29 cellular contexts compared by ENCODE assay signal in the genomic region with DNA sequence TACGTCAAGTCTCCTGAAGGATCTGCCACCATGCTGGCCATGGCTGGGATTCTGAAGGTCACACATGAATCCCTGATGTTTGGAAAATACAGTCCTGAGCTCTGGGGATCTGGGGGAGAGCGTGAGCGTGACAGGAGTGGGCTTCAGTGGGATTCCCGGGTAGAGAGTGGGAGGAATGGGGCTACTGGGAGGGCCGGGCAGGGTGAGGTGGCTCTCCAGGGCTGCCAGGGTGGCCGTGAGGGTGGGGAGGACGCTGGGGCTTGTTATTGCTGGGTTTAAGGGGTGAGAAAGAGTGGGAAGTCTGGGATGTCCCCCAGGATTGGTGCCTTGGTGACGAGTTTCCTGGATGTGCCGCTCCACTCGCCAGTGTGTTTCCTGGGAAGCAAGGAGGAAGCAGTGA. TPM values are rescaled to one million over a fixed set of nuclear protein-coding genes. Genes with fewer than 3 reads are reported as not detected.
A peak's percentile ranks its signal among the peaks of the same experiment; 100 is the strongest.
DNase-seq lines count a peak whose midpoint lies in the region; ATAC-seq, FAIRE-seq and TF ChIP-seq lines count a peak whose summit lies in the region.
"Had no signal": no experiment of that assay in that cellular context is flagged by ENCODE, and none has a peak within 500 bp of the region (broad histone marks: within the 10 kb centered on the region; RNA-seq: fewer than 3 reads in every experiment).

No MANE protein-coding gene starts in this region.

- peak overlapping the region; percentile 62 to 90; a peak in 3 of 4 replicates for H3K27ac ChIP-seq in SK-N-SH (ENCODE audit: low read depth in 2 of 2, low read length in 1 of 2)
- no peak overlapping the region for H3K27ac ChIP-seq in H1 (ENCODE audit: low read depth, low read length)
- H3K27ac ChIP-seq in osteoblast (ENCODE audit: low read depth, low read length) = peak overlapping the region; percentile 91
- H3K27ac ChIP-seq: 22Rv1, neural progenitor cell had no signal

- no peak overlapping the region for H2AK5ac ChIP-seq in H1 (ENCODE audit: low read depth, low read length)

- no peaks in the 10 kb centered on the region for H3K9me3 Mint-ChIP-seq in activated CD8-positive, alpha-beta memory T cell treated with anti-CD3 and anti-CD28 coated beads, Interleukin-2, amount 10 ng/mL, durations not matched to agents 7 days and 5 days (ENCODE audit: low read depth)
- H3K9me3 Mint-ChIP-seq: activated B cell treated with CpG ODN at 0.5 μM for 24 hours; activated CD4-positive, alpha-beta T cell treated with anti-CD3 and anti-CD28 coated beads, Interleukin-2, amount 10 ng/mL, durations not matched to agents 7 days and 5 days; activated T-cell treated with anti-CD3 and anti-CD28 coated beads, Interleukin-2, amount 50 U/mL, for 24 hours; stimulated activated naive CD8-positive, alpha-beta T cell treated with anti-CD3 and anti-CD28 coated beads, Interleukin-15, amount 100 ng/mL, for 72 hours; T-cell had no signal

- H3K36me3 Mint-ChIP-seq in activated CD8-positive, alpha-beta memory T cell treated with anti-CD3 and anti-CD28 coated beads, Interleukin-2, amount 10 ng/mL, durations not matched to agents 7 days and 5 days = no peaks in the 10 kb centered on the region
- H3K36me3 Mint-ChIP-seq: neural progenitor cell, T-cell had no signal

- H2BK120ac ChIP-seq in H1 (replicated peaks; ENCODE audit: low read depth, low read length) = no peak overlapping the region

- H3K18ac ChIP-seq in H1 (ENCODE audit: extremely low read depth, low read length) = no peak overlapping the region

- no peak for TF ChIP-seq EP300 in SK-N-SH (IDR thresholded peaks at IDR 0.05; ENCODE audit: borderline replicate concordance in 1 of 2, low read depth in 1 of 2, low read length in 1 of 2)
- TF ChIP-seq EP300 in H1 (IDR thresholded peaks at IDR 0.05; ENCODE audit: borderline replicate concordance in 1 of 2, low read depth in 2 of 2, low read length in 2 of 2) = no peak

- H2BK12ac ChIP-seq in H1 (ENCODE audit: low read depth, low read length) = peak overlapping the region; percentile 50; the same call in 1 of the 2 replicates

- H4K91ac ChIP-seq in H1 (replicated peaks; ENCODE audit: insufficient read length, low read length) = no peak overlapping the region

- no peak for DNase-seq in SK-N-SH
- no peak for DNase-seq in H1 (ENCODE audit: low read depth in 1 of 2, low spot score in 2 of 2)
- DNase-seq in osteoblast (ENCODE audit: insufficient read length, low spot score, missing footprints) = no peak
- DNase-seq in activated CD8-positive, alpha-beta memory T cell treated with anti-CD3 and anti-CD28 coated beads, Interleukin-2, amount 10 ng/mL, durations not matched to agents 7 days and 5 days = no peak
- DNase-seq in ecto neural progenitor cell (ENCODE audit: low spot score) = no peak
- DNase-seq: activated B cell treated with CpG ODN at 0.5 μM for 24 hours; activated CD4-positive, alpha-beta T cell treated with anti-CD3 and anti-CD28 coated beads, Interleukin-2, amount 10 ng/mL, durations not matched to agents 7 days and 5 days; activated gamma-delta T cell; activated T-cell treated with anti-CD3 and anti-CD28 coated beads, Interleukin-2, amount 50 U/mL, for 24 hours; cerebellar nuclear complex; DND-41; hypothalamus; left colon; NCI-H1694; NCI-H446 treated with DMSO at 0.1 percent for 48 hours; NCI-H82; posterior cingulate gyrus; right cardiac atrium; stimulated activated CD4-positive, alpha-beta T cell treated with anti-CD3 and anti-CD28 coated beads, Interleukin-12 subunit alpha, Interleukin-12 subunit beta, amount 100 ng/mL, for 4 hours; stimulated activated CD4-positive, alpha-beta T cell treated with anti-CD3 and anti-CD28 coated beads, Interleukin-2, amount 100 ng/mL, for 48 hours; stimulated activated naive CD8-positive, alpha-beta T cell treated with anti-CD3 and anti-CD28 coated beads, Interleukin-15, amount 100 ng/mL, for 72 hours; T-cell had no signal

- H3K9ac ChIP-seq in SK-N-SH (peak overlapping the region; percentile 66), H1 (replicated peaks in 1 of 4; ENCODE audit: extremely low read depth in 1 of 4, low read depth in 3 of 4, low read length in 3 of 4) (no peak overlapping the region)
- H3K9ac ChIP-seq: neural progenitor cell had no signal

- H4K8ac ChIP-seq in H1 (ENCODE audit: extremely low read depth, insufficient read depth, low read length) = peak overlapping the region; percentile 59; the same call in 1 of the 2 replicates

- TF ChIP-seq CTCF in SK-N-SH (IDR thresholded peaks at IDR 0.05) (no peak), H1 (IDR thresholded peaks at IDR 0.05; ENCODE audit: control extremely low read depth in 1 of 3, insufficient read depth in 1 of 3, low read depth in 1 of 3, low read length in 3 of 3) (no peak), osteoblast (IDR thresholded peaks at IDR 0.05; ENCODE audit: extremely low read depth, low read depth, low read length) (no peak)

- TF ChIP-seq RAD21 in SK-N-SH (IDR thresholded peaks at IDR 0.05; ENCODE audit: low read length) = no peak
- TF ChIP-seq RAD21 in H1 (IDR thresholded peaks at IDR 0.05 in 1 of 2, conservative IDR thresholded peaks at IDR 0.05 in 1 of 2; ENCODE audit: low read depth in 2 of 2, low read length in 2 of 2) = no peak

- H3K56ac ChIP-seq in H1 (replicated peaks; ENCODE audit: insufficient read length, low read depth, low read length) = no peak overlapping the region

- H3K79me1 ChIP-seq in H1 (ENCODE audit: low read depth, low read length) = no peaks in the 10 kb centered on the region

- no peaks in the 10 kb centered on the region for H3K9me2 ChIP-seq in SK-N-SH

- no peak overlapping the region for H3K4me3 Mint-ChIP-seq in activated CD8-positive, alpha-beta memory T cell treated with anti-CD3 and anti-CD28 coated beads, Interleukin-2, amount 10 ng/mL, durations not matched to agents 7 days and 5 days
- H3K4me3 Mint-ChIP-seq: activated B cell treated with CpG ODN at 0.5 μM for 24 hours; activated CD4-positive, alpha-beta T cell treated with anti-CD3 and anti-CD28 coated beads, Interleukin-2, amount 10 ng/mL, durations not matched to agents 7 days and 5 days; activated T-cell treated with anti-CD3 and anti-CD28 coated beads, Interleukin-2, amount 50 U/mL, for 24 hours; IgD-negative memory B cell; neural progenitor cell; stimulated activated naive CD8-positive, alpha-beta T cell treated with anti-CD3 and anti-CD28 coated beads, Interleukin-15, amount 100 ng/mL, for 72 hours; T-cell had no signal

- H3K36me3 ChIP-seq in SK-N-SH (replicated peaks in 1 of 2; ENCODE audit: control insufficient read depth in 1 of 2, insufficient read depth in 2 of 2, low read length in 1 of 2) (no peaks in the 10 kb centered on the region), H1 (ENCODE audit: control insufficient read depth in 2 of 4, insufficient read depth in 4 of 4, low read length in 3 of 4) (no peaks in the 10 kb centered on the region), osteoblast (ENCODE audit: insufficient read depth, low read length) (no peaks in the 10 kb centered on the region)
- H3K36me3 ChIP-seq: neural progenitor cell had no signal

- no peak overlapping the region for H3K4ac ChIP-seq in H1 (replicated peaks; ENCODE audit: insufficient read length, low read depth, low read length)

- H3K4me1 Mint-ChIP-seq in activated CD8-positive, alpha-beta memory T cell treated with anti-CD3 and anti-CD28 coated beads, Interleukin-2, amount 10 ng/mL, durations not matched to agents 7 days and 5 days = peaks cover 5% of the 10 kb centered on the region

- ATAC-seq in SK-N-SH treated with all-trans-retinoic acid at 6 μM for 48 hours (no peak; the same call in 2 of the 3 replicates), HG02642 (IDR thresholded peaks at IDR 0.05; ENCODE audit: poor library complexity, unreplicated experiment) (no peak), GM21528 (IDR thresholded peaks at IDR 0.05; ENCODE audit: low FRiP score, unreplicated experiment) (no peak)
- no peak for ATAC-seq in activated CD8-positive, alpha-beta memory T cell treated with anti-CD3 and anti-CD28 coated beads, Interleukin-2, amount 10 ng/mL, durations not matched to agents 7 days and 5 days
- ATAC-seq: left colon; stimulated activated naive CD8-positive, alpha-beta T cell treated with anti-CD3 and anti-CD28 coated beads, Interleukin-15, amount 100 ng/mL, for 72 hours; T-cell had no signal

- peaks cover 0 to 30% of the 10 kb centered on the region in 2 experiments; a peak in 3 of 4 replicates for H3K4me1 ChIP-seq in SK-N-SH (ENCODE audit: control insufficient read depth in 1 of 2, insufficient read depth in 2 of 2, low read depth in 1 of 2, low read length in 1 of 2)
- peaks cover 0 to 1% (median 0%) of the 10 kb centered on the region in 4 experiments; a peak in 1 of 7 replicates for H3K4me1 ChIP-seq in H1 (replicated peaks in 1 of 4; ENCODE audit: control insufficient read depth in 3 of 4, insufficient read depth in 4 of 4, low read length in 3 of 4)
- peaks cover 43% of the 10 kb centered on the region for H3K4me1 ChIP-seq in osteoblast (ENCODE audit: insufficient read depth, low read length)
- H3K4me1 ChIP-seq: neural progenitor cell had no signal

- no peak overlapping the region for H3K27ac Mint-ChIP-seq in activated CD8-positive, alpha-beta memory T cell treated with anti-CD3 and anti-CD28 coated beads, Interleukin-2, amount 10 ng/mL, durations not matched to agents 7 days and 5 days
- H3K27ac Mint-ChIP-seq: activated B cell treated with CpG ODN at 0.5 μM for 24 hours; activated CD4-positive, alpha-beta T cell treated with anti-CD3 and anti-CD28 coated beads, Interleukin-2, amount 10 ng/mL, durations not matched to agents 7 days and 5 days; activated T-cell treated with anti-CD3 and anti-CD28 coated beads, Interleukin-2, amount 50 U/mL, for 24 hours; neural progenitor cell; stimulated activated naive CD8-positive, alpha-beta T cell treated with anti-CD3 and anti-CD28 coated beads, Interleukin-15, amount 100 ng/mL, for 72 hours; T-cell had no signal

- no peaks in the 10 kb centered on the region for H3K9me3 ChIP-seq in SK-N-SH
- H3K9me3 ChIP-seq in H1 (ENCODE audit: insufficient read depth in 2 of 2, low read depth in 1 of 2, low read length in 1 of 2) = no peaks in the 10 kb centered on the region
- no peaks in the 10 kb centered on the region for H3K9me3 ChIP-seq in osteoblast (ENCODE audit: low read depth, low read length)

- H3K4me3 ChIP-seq in SK-N-SH (ENCODE audit: low read depth in 2 of 2, low read length in 1 of 2) (peak overlapping the region in 1 of 2 experiments; percentile 9; a peak in 2 of 4 replicates), H1 (ENCODE audit: extremely low read depth in 1 of 4, insufficient read depth in 2 of 4, low read depth in 3 of 4, low read length in 4 of 4) (no peak overlapping the region), osteoblast (ENCODE audit: insufficient read depth, low read length) (peak overlapping the region; percentile 3)
- H3K4me3 ChIP-seq: neural progenitor cell had no signal

- peaks cover 25% of the 10 kb centered on the region for H3F3A ChIP-seq in SK-N-SH (replicated peaks; ENCODE audit: insufficient read depth)

- H3K27me3 Mint-ChIP-seq in activated CD8-positive, alpha-beta memory T cell treated with anti-CD3 and anti-CD28 coated beads, Interleukin-2, amount 10 ng/mL, durations not matched to agents 7 days and 5 days = no peaks in the 10 kb centered on the region

- H3K27me3 ChIP-seq in SK-N-SH (ENCODE audit: insufficient read depth) = no peaks in the 10 kb centered on the region
- no peaks in the 10 kb centered on the region for H3K27me3 ChIP-seq in H1 (replicated peaks in 1 of 4; ENCODE audit: control insufficient read depth in 3 of 4, extremely low read depth in 1 of 4, insufficient read depth in 3 of 4, low read length in 3 of 4)
- no peaks in the 10 kb centered on the region for H3K27me3 ChIP-seq in osteoblast (ENCODE audit: insufficient read depth, low read length)
- H3K27me3 ChIP-seq: neural progenitor cell had no signal

- H4K20me1 ChIP-seq in SK-N-SH (ENCODE audit: insufficient read depth) = no peaks in the 10 kb centered on the region
- H4K20me1 ChIP-seq in H1 (replicated peaks in 1 of 2; ENCODE audit: control insufficient read depth in 1 of 2, insufficient read depth in 2 of 2, low read length in 2 of 2) = no peaks in the 10 kb centered on the region
- H4K20me1 ChIP-seq in osteoblast (ENCODE audit: insufficient read depth, low read length) = no peaks in the 10 kb centered on the region

- H3K23ac ChIP-seq in H1 (ENCODE audit: insufficient read length) = no peak overlapping the region

- FAIRE-seq in H1 (lab: Jason Lieb, UNC) = no peak
- FAIRE-seq: endothelial cell of umbilical vein had no signal

- no peak overlapping the region; the same call in 1 of the 2 replicates for H2BK20ac ChIP-seq in H1 (ENCODE audit: low read length)

- H3K14ac ChIP-seq in H1 (ENCODE audit: insufficient read length) = no peak overlapping the region

- no peaks in the 10 kb centered on the region for H3K23me2 ChIP-seq in H1 (ENCODE audit: low read depth, low read length)

- WGBS in SK-N-SH (ENCODE audit: low lambda C conversion rate) = 50% methylated on average over 10 of the region's 10 CpGs
- 86% methylated on average over 10 of the region's 10 CpGs; no CpG with 5 or more reads in 1 of the 2 experiments for WGBS in H1 (ENCODE audit: extremely low coverage in 1 of 2, insufficient coverage in 1 of 2, insufficient read length in 1 of 2, insufficient replicate concordance in 2 of 2, low coverage in 1 of 2, low lambda C conversion rate in 2 of 2, missing lambda C conversion rate in 1 of 2), 2 experiments

- CTCF ChIA-PET in SK-N-SH (lab: Yijun Ruan, JAX) = no interaction called here
- CTCF ChIA-PET in H1 (lab: Charles Lee; ENCODE audit: partially characterized antibody) = interaction anchor here (1.1 kb wide), 1 partner anchor 66 kb away, joined by 4 read pairs; no protein-coding TSS in a partner anchor
- CTCF ChIA-PET in activated CD8-positive, alpha-beta memory T cell treated with anti-CD3 and anti-CD28 coated beads, Interleukin-2, amount 10 ng/mL, durations not matched to agents 7 days and 5 days (lab: Charles Lee) = no interaction called here

- TF ChIP-seq POLR2A in H1 (IDR thresholded peaks at IDR 0.05; ENCODE audit: control extremely low read depth in 1 of 2, low read depth in 2 of 2, low read length in 2 of 2) = no peak

- H3K79me2 ChIP-seq in SK-N-SH (ENCODE audit: insufficient read depth) (no peaks in the 10 kb centered on the region), H1 (ENCODE audit: control insufficient read depth in 1 of 2, insufficient read depth in 2 of 2, low read length in 2 of 2) (no peaks in the 10 kb centered on the region), osteoblast (ENCODE audit: insufficient read depth, low read length) (peaks cover 13% of the 10 kb centered on the region)

- H4K5ac ChIP-seq in H1 (ENCODE audit: insufficient read length, low read depth, low read length) = no peak overlapping the region

- POLR2A ChIA-PET in SK-N-SH (lab: Yijun Ruan, JAX) (no interaction called here), H1 (lab: Charles Lee; ENCODE audit: partially characterized antibody) (interaction anchor here (1.1 kb wide), 1 partner anchor 14 kb away, joined by 3 read pairs; no protein-coding TSS in a partner anchor)

- H2BK5ac ChIP-seq in H1 (ENCODE audit: low read depth, low read length) = 0 out of 2 replicates have a peak overlapping the region, but pooled peaks have one; percentile 52

- peak overlapping the region; percentile 50 for H3K4me2 ChIP-seq in SK-N-SH
- no peak overlapping the region for H3K4me2 ChIP-seq in H1 (ENCODE audit: insufficient read depth in 1 of 2, low read depth in 2 of 2, low read length in 2 of 2)
- peak overlapping the region; percentile 53 for H3K4me2 ChIP-seq in osteoblast (ENCODE audit: insufficient read depth, low read length)
- H3K4me2 ChIP-seq: neural progenitor cell had no signal

- H2AFZ ChIP-seq in SK-N-SH (ENCODE audit: low read depth) (no peak overlapping the region), H1 (ENCODE audit: low read length) (no peak overlapping the region), osteoblast (ENCODE audit: low read length) (no peak overlapping the region)
- H2AFZ ChIP-seq: neural progenitor cell had no signal

- no peak overlapping the region for H2BK15ac ChIP-seq in H1 (ENCODE audit: low read length)

RNA-seq across cellular contexts. Expression of gene FOXL1, which starts 31.3 kb away (rescaled TPM):
- polyA plus RNA-seq in SK-N-SH (2012; rRNA removed) (2.5 and 2.8 TPM in 2 replicates), H1 (2011; rRNA removed) (0.03 and 0.09 TPM in 2 replicates)
- 1.7 and 2.3 TPM in 2 replicates for polyA plus RNA-seq in SK-N-SH (2012; cell fraction: cytosol; rRNA removed)
- polyA plus RNA-seq in SK-N-SH (2012; cell fraction: nucleus; rRNA removed) = 5.7 and 15.3 TPM in 2 replicates
- 0.29 TPM in 1 of 2 replicates, not detected in the other for total RNA-seq in H1 (2021; fragmentation: NEBNext Ultra II Directional; extraction: Animal tissue kit (Norgen Biotek cat#: 25700))
- 0.05 TPM for polyA plus RNA-seq in H1 (2011; cell fraction: cytosol; rRNA removed)
- 0.03 TPM for polyA plus RNA-seq in H1 (2011; cell fraction: nucleus; rRNA removed)
- polyA plus RNA-seq in H1 (2012, experiment 1 of 2) = 0.12 TPM in 1 of 4 replicates, not detected in the others
- polyA plus RNA-seq in H1 (2012, experiment 2 of 2) = not detected
- polyA plus RNA-seq in H1 (2013, experiment 1 of 2) = 0.22 TPM
- 0.17 TPM for polyA plus RNA-seq in H1 (2013, experiment 2 of 2)
- not detected in 2 replicates for polyA minus RNA-seq in H1 (2011; rRNA and poly(A)+ RNA removed)
- 0.37 TPM for polyA minus RNA-seq in H1 (2011; cell fraction: cytosol; rRNA and poly(A)+ RNA removed)
- polyA minus RNA-seq in H1 (2011; cell fraction: nucleus; rRNA and poly(A)+ RNA removed) = 0.40 TPM
- 2.5 and 3.2 TPM in 2 replicates for total RNA-seq in osteoblast
- total RNA-seq in activated CD8-positive, alpha-beta memory T cell treated with anti-CD3 and anti-CD28 coated beads, Interleukin-2, amount 10 ng/mL, durations not matched to agents 7 days and 5 days = not detected
- total RNA-seq: activated B cell treated with CpG ODN at 0.5 μM for 24 hours; activated CD4-positive, alpha-beta T cell treated with anti-CD3 and anti-CD28 coated beads, Interleukin-2, amount 10 ng/mL, durations not matched to agents 7 days and 5 days; T-cell had no signal
- polyA plus RNA-seq: IgD-negative memory B cell had no signal

RNA-seq across cellular contexts. Expression of gene FOXC2, which starts 43.0 kb away (rescaled TPM):
- polyA plus RNA-seq in SK-N-SH (2012; rRNA removed) (0.37 and 1.3 TPM in 2 replicates), H1 (2011; rRNA removed) (not detected in 2 replicates)
- 1.1 TPM in 2 replicates for polyA plus RNA-seq in SK-N-SH (2012; cell fraction: cytosol; rRNA removed)
- polyA plus RNA-seq in SK-N-SH (2012; cell fraction: nucleus; rRNA removed) = 2.0 TPM in 2 replicates
- 0.09 and 0.11 TPM in 2 replicates for total RNA-seq in H1 (2021; fragmentation: NEBNext Ultra II Directional; extraction: Animal tissue kit (Norgen Biotek cat#: 25700))
- not detected for polyA plus RNA-seq in H1 (2011; cell fraction: cytosol; rRNA removed)
- not detected for polyA plus RNA-seq in H1 (2011; cell fraction: nucleus; rRNA removed)
- 0.08 TPM in 1 of 4 replicates, not detected in the others for polyA plus RNA-seq in H1 (2012, experiment 1 of 2)
- polyA plus RNA-seq in H1 (2012, experiment 2 of 2) = 0.12 TPM
- polyA plus RNA-seq in H1 (2013, experiment 1 of 2) = 0.34 TPM
- polyA plus RNA-seq in H1 (2013, experiment 2 of 2) = 0.22 TPM
- not detected in 2 replicates for polyA minus RNA-seq in H1 (2011; rRNA and poly(A)+ RNA removed)
- not detected for polyA minus RNA-seq in H1 (2011; cell fraction: cytosol; rRNA and poly(A)+ RNA removed)
- not detected for polyA minus RNA-seq in H1 (2011; cell fraction: nucleus; rRNA and poly(A)+ RNA removed)
- 2.2 and 2.4 TPM in 2 replicates for total RNA-seq in osteoblast
- not detected for total RNA-seq in activated CD8-positive, alpha-beta memory T cell treated with anti-CD3 and anti-CD28 coated beads, Interleukin-2, amount 10 ng/mL, durations not matched to agents 7 days and 5 days
- total RNA-seq: activated B cell treated with CpG ODN at 0.5 μM for 24 hours; activated CD4-positive, alpha-beta T cell treated with anti-CD3 and anti-CD28 coated beads, Interleukin-2, amount 10 ng/mL, durations not matched to agents 7 days and 5 days; T-cell had no signal
- polyA plus RNA-seq: IgD-negative memory B cell had no signal

RNA-seq across cellular contexts. Expression of gene MTHFSD, which starts 54.6 kb away (rescaled TPM):
- polyA plus RNA-seq in SK-N-SH (2012; rRNA removed) (15.6 and 18.7 TPM in 2 replicates), H1 (2011; rRNA removed) (7.1 and 11.0 TPM in 2 replicates)
- 5.6 and 8.7 TPM in 2 replicates for polyA plus RNA-seq in SK-N-SH (2012; cell fraction: cytosol; rRNA removed)
- 61.2 and 70.2 TPM in 2 replicates for polyA plus RNA-seq in SK-N-SH (2012; cell fraction: nucleus; rRNA removed)
- 9.8 and 10.8 TPM in 2 replicates for total RNA-seq in H1 (2021; fragmentation: NEBNext Ultra II Directional; extraction: Animal tissue kit (Norgen Biotek cat#: 25700))
- 11.7 TPM for polyA plus RNA-seq in H1 (2011; cell fraction: cytosol; rRNA removed)
- 29.4 TPM for polyA plus RNA-seq in H1 (2011; cell fraction: nucleus; rRNA removed)
- polyA plus RNA-seq in H1 (2012, experiment 1 of 2) = 6.1 to 7.9 TPM (median 6.5 TPM) in 4 replicates
- polyA plus RNA-seq in H1 (2012, experiment 2 of 2) = 3.8 TPM
- 7.4 TPM for polyA plus RNA-seq in H1 (2013, experiment 1 of 2)
- polyA plus RNA-seq in H1 (2013, experiment 2 of 2) = 6.7 TPM
- 16.0 and 19.1 TPM in 2 replicates for polyA minus RNA-seq in H1 (2011; rRNA and poly(A)+ RNA removed)
- 10.1 TPM for polyA minus RNA-seq in H1 (2011; cell fraction: cytosol; rRNA and poly(A)+ RNA removed)
- 36.2 TPM for polyA minus RNA-seq in H1 (2011; cell fraction: nucleus; rRNA and poly(A)+ RNA removed)
- 18.5 and 20.3 TPM in 2 replicates for total RNA-seq in osteoblast
- total RNA-seq in activated CD8-positive, alpha-beta memory T cell treated with anti-CD3 and anti-CD28 coated beads, Interleukin-2, amount 10 ng/mL, durations not matched to agents 7 days and 5 days = 10 to 100 TPM; 23.2 to 25.3 TPM

Comparison
In these comparisons a context has a peak if more than half of its experiments do, and no peak if none do; other contexts are left out.
1. H3K4me2 ChIP-seq: peak in SK-N-SH (single experiment) and osteoblast (single experiment); none in H1 (0 of 2).